12 cellular contexts compared by ENCODE assay signal in genomic region chr3:120052225-120052624, GRCh38. TPM values are rescaled to one million over a fixed set of nuclear protein-coding genes. Genes with fewer than 3 reads are reported as not detected.
DNase-seq lines count a peak whose midpoint lies in the region; ATAC-seq and TF ChIP-seq lines count a peak whose summit lies in the region.
"Had no signal": no experiment of that assay in that cellular context is flagged by ENCODE, and none has a peak within 500 bp of the region (broad histone marks: within the 10 kb centered on the region; RNA-seq: fewer than 3 reads in every experiment).

No MANE protein-coding gene starts in this region.

- intact Hi-C loops in CD4-positive, alpha-beta memory T cell (cut with micrococcal nuclease), result loop anchor here (5.0 kb wide), 1 partner anchor 35 kb away; no protein-coding TSS in a partner anchor
- intact Hi-C loops in activated B cell treated with CpG ODN at 0.5 μM for 24 hours (cut with micrococcal nuclease) (loop anchor here (1.0 kb wide), 1 partner anchor 19 kb away; no protein-coding TSS in a partner anchor), Right ventricle myocardium inferior (cut with DNase I) (no loop called here)

- no peaks in the 10 kb centered on the region for H3K27me3 Mint-ChIP-seq in CD4-positive, alpha-beta memory T cell
- H3K27me3 Mint-ChIP-seq in activated B cell treated with CpG ODN at 0.5 μM for 24 hours (no peaks in the 10 kb centered on the region), endodermal cell (ENCODE audit: insufficient read depth) (no peaks in the 10 kb centered on the region)
- H3K27me3 Mint-ChIP-seq: dendritic cell treated with granulocyte-macrophage colony-stimulating factor and Interleukin-4, amounts not matched to agents 40 ng/mL and 50 ng/mL, for 4 days had no signal

- DNase-seq in CD4-positive, alpha-beta memory T cell, result no peak
- DNase-seq in activated B cell treated with CpG ODN at 0.5 μM for 24 hours (no peak), endodermal cell (no peak), Right ventricle myocardium inferior (ENCODE audit: missing footprints) (no peak), NCI-H187 (lab: John Stamatoyannopoulos, UW) (no peak), HuH-7 (ENCODE audit: low spot score) (no peak)

- H3K4me1 ChIP-seq in CD4-positive, alpha-beta memory T cell (ENCODE audit: insufficient read depth, low read length), result peaks cover 50% of the 10 kb centered on the region
- no peaks in the 10 kb centered on the region for H3K4me1 ChIP-seq in endodermal cell (ENCODE audit: control insufficient read depth, insufficient read depth, low read length)

- no peaks in the 10 kb centered on the region for H3K36me3 ChIP-seq in CD4-positive, alpha-beta memory T cell (ENCODE audit: insufficient read depth, low read length)
- peaks cover 13% of the 10 kb centered on the region for H3K36me3 ChIP-seq in endodermal cell (ENCODE audit: control insufficient read depth, insufficient read depth, low read length)
- H3K36me3 ChIP-seq: right atrium auricular region had no signal

- POLR2A ChIA-PET in CD4-positive, alpha-beta memory T cell (lab: Charles Lee; ENCODE audit: partially characterized antibody), result interaction anchor here (0.5 to 1.8 kb wide), 4 partner anchors 12 to 43 kb away, joined by 4 to 6 read pairs (median 4); partner anchors contain the start of gene GSK3B
- POLR2A ChIA-PET in activated B cell treated with CpG ODN at 0.5 μM for 24 hours (lab: Charles Lee), result interaction anchor here (1.5 kb wide), 1 partner anchor 43 kb away, joined by 7 read pairs; no protein-coding TSS in a partner anchor

- whole genome bisulfite sequencing in endodermal cell (ENCODE audit: insufficient coverage in 1 of 2, insufficient read length in 1 of 2), 2 experiments, result 83 to 100% methylated on average over 1 to 2 of the region's 2 CpGs

- no peak overlapping the region for H3K27ac ChIP-seq in CD4-positive, alpha-beta memory T cell (ENCODE audit: low read depth, low read length)
- no peak overlapping the region for H3K27ac ChIP-seq in endodermal cell (ENCODE audit: low read depth, low read length)
- H3K27ac ChIP-seq: C4-2B, right atrium auricular region had no signal

- no peak for TF ChIP-seq CTCF in activated B cell treated with CpG ODN at 0.5 μM for 24 hours (IDR thresholded peaks at IDR 0.05)
- TF ChIP-seq CTCF in endodermal cell (conservative IDR thresholded peaks at IDR 0.05), result no peak

- CTCF ChIA-PET in CD4-positive, alpha-beta memory T cell (lab: Charles Lee; ENCODE audit: partially characterized antibody), result interaction anchor here (1.5 kb wide), 1 partner anchor 95 kb away, joined by 4 read pairs; no protein-coding TSS in a partner anchor
- CTCF ChIA-PET in activated B cell treated with CpG ODN at 0.5 μM for 24 hours (lab: Charles Lee), result no interaction called here

- no peak overlapping the region for H3K9ac ChIP-seq in endodermal cell (ENCODE audit: extremely low read depth, low read length, poor library complexity, severe bottlenecking)

- no peaks in the 10 kb centered on the region for H3K27me3 ChIP-seq in CD4-positive, alpha-beta memory T cell (ENCODE audit: insufficient read depth, low read length)
- H3K27me3 ChIP-seq in endodermal cell (ENCODE audit: control insufficient read depth, insufficient read depth, low read length, poor library complexity, severe bottlenecking), result no peaks in the 10 kb centered on the region
- H3K27me3 ChIP-seq: right atrium auricular region had no signal

- H3K9me3 ChIP-seq in CD4-positive, alpha-beta memory T cell (ENCODE audit: control insufficient read depth in 1 of 2, low read length in 2 of 2), result no peaks in the 10 kb centered on the region
- peaks cover 11% of the 10 kb centered on the region for H3K9me3 ChIP-seq in endodermal cell (ENCODE audit: control insufficient read depth, low read length)
- H3K9me3 ChIP-seq: right atrium auricular region had no signal

- ATAC-seq in GM19043 (IDR thresholded peaks at IDR 0.05; ENCODE audit: low read depth, unreplicated experiment), result peak; percentile 88
- ATAC-seq in HG02870 (IDR thresholded peaks at IDR 0.05; ENCODE audit: unreplicated experiment), result peak; percentile 63
- ATAC-seq in activated B cell treated with CpG ODN at 0.5 μM for 24 hours (ENCODE audit: low read depth), result no peak
- ATAC-seq in Right ventricle myocardium inferior, result no peak
- ATAC-seq: Panc1 had no signal

- peaks cover 59 to 92% (median 72%) of the 10 kb centered on the region in 4 donors for H3K4me1 Mint-ChIP-seq in CD4-positive, alpha-beta memory T cell
- H3K4me1 Mint-ChIP-seq in activated B cell treated with CpG ODN at 0.5 μM for 24 hours (peaks cover 65% of the 10 kb centered on the region), endodermal cell (peaks cover 13% of the 10 kb centered on the region)

- H3K4me3 Mint-ChIP-seq in CD4-positive, alpha-beta memory T cell, result peak overlapping the region in 6 of 8 donors; percentile 32 to 65 (median 52)
- H3K4me3 Mint-ChIP-seq in activated B cell treated with CpG ODN at 0.5 μM for 24 hours (peak overlapping the region; percentile 3), endodermal cell (no peak overlapping the region)
- H3K4me3 Mint-ChIP-seq: dendritic cell treated with granulocyte-macrophage colony-stimulating factor and Interleukin-4, amounts not matched to agents 40 ng/mL and 50 ng/mL, for 4 days had no signal

- H3K36me3 Mint-ChIP-seq in CD4-positive, alpha-beta memory T cell, result peaks cover 7 to 27% of the 10 kb centered on the region in 2 donors
- peaks cover 6% of the 10 kb centered on the region for H3K36me3 Mint-ChIP-seq in activated B cell treated with CpG ODN at 0.5 μM for 24 hours (ENCODE audit: low read depth)
- H3K36me3 Mint-ChIP-seq in endodermal cell (ENCODE audit: low read depth), result peaks cover 33% of the 10 kb centered on the region

- peaks cover 2 to 16% (median 9%) of the 10 kb centered on the region in 8 donors for H3K9me3 Mint-ChIP-seq in CD4-positive, alpha-beta memory T cell
- H3K9me3 Mint-ChIP-seq in activated B cell treated with CpG ODN at 0.5 μM for 24 hours, result peaks cover 5% of the 10 kb centered on the region
- peaks cover 5% of the 10 kb centered on the region for H3K9me3 Mint-ChIP-seq in endodermal cell
- H3K9me3 Mint-ChIP-seq: dendritic cell treated with granulocyte-macrophage colony-stimulating factor and Interleukin-4, amounts not matched to agents 40 ng/mL and 50 ng/mL, for 4 days had no signal

- H3K4me3 ChIP-seq in CD4-positive, alpha-beta memory T cell (ENCODE audit: low read length in 2 of 2), result no peak overlapping the region
- H3K4me3 ChIP-seq in endodermal cell (ENCODE audit: low read length), result no peak overlapping the region
- H3K4me3 ChIP-seq: right atrium auricular region had no signal

- H3K27ac Mint-ChIP-seq in CD4-positive, alpha-beta memory T cell, result peak overlapping the region in 5 of 7 donors; percentile 0 to 73 (median 30)
- H3K27ac Mint-ChIP-seq in activated B cell treated with CpG ODN at 0.5 μM for 24 hours (peak overlapping the region; percentile 25), endodermal cell (no peak overlapping the region)
- H3K27ac Mint-ChIP-seq: dendritic cell treated with granulocyte-macrophage colony-stimulating factor and Interleukin-4, amounts not matched to agents 40 ng/mL and 50 ng/mL, for 4 days had no signal

RNA-seq across cellular contexts. Expression of gene GSK3B, which starts 42.0 kb away (rescaled TPM):
- 10 to 100 TPM; 33.4 to 35.0 TPM for total RNA-seq in CD4-positive, alpha-beta memory T cell
- 10 to 100 TPM; 10.4 to 17.6 TPM for polyA plus RNA-seq in CD4-positive, alpha-beta memory T cell
- 30.8 and 35.4 TPM in 2 replicates for total RNA-seq in activated B cell treated with CpG ODN at 0.5 μM for 24 hours
- total RNA-seq in endodermal cell, result 10 to 100 TPM; 57.3 to 59.8 TPM
- polyA plus RNA-seq in endodermal cell (2013, experiment 1 of 2), result 53.6 TPM
- 47.3 TPM for polyA plus RNA-seq in endodermal cell (2013, experiment 2 of 2)
- 40.0 TPM for total RNA-seq in Right ventricle myocardium inferior

Comparison
In these comparisons a context has a peak if more than half of its experiments do, and no peak if none do; other contexts are left out.
1. ATAC-seq: peak in GM19043 (single experiment) and HG02870 (single experiment); none in activated B cell treated with CpG ODN at 0.5 μM for 24 hours (single experiment) and Right ventricle myocardium inferior (single experiment).